In the genomic region with DNA sequence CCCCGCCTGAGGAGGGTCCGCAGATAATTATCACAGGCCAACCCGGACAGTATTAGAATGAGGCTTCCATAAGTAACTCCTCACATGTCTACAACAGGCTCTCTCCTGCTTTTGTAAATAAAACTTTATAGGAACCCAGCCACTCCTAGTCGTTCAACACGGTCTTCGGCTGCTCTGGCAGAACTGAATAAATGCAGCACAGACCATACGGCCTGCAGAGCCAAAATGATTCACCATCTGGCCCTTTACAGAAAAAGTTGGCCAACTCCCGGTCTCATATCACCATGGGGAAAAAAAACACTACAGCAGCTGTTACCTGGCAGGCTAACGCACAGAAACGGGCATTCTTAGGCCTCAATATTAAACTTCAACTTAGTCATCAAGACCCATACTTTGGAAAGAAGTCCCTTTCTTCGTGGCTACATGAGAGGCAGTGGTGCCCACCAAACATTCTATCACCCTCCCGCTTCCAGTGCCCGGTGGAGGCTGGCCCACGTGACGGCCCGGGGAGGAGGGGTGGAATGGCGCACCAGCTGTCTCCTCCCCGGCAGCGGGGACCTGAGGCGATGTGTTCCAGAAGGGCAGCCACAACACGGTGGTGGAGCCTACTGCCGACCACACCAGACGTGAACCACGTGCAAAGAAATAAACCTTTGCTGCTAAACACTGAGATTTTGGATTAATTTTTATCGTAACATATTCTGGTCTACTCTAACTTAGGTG, we compare ENCODE assay signal across 2 cellular contexts. TPM values are rescaled to one million over a fixed set of nuclear protein-coding genes. Genes with fewer than 3 reads are reported as not detected.
"Had no signal": no experiment of that assay in that cellular context is flagged by ENCODE, and none has a peak within 500 bp of the region (broad histone marks: within the 10 kb centered on the region; RNA-seq: fewer than 3 reads in every experiment).

No MANE protein-coding gene starts in this region.

RNA-seq across cellular contexts. Expression of a gene that starts 41.3 kb away (rescaled TPM):
- total RNA-seq: IMR-90 had no signal

RNA-seq across cellular contexts. Expression of a gene that starts 41.5 kb away (rescaled TPM):
- total RNA-seq: H1, IMR-90 had no signal
- polyA plus RNA-seq: IMR-90 had no signal

RNA-seq across cellular contexts. Expression of a gene that starts 59.6 kb away (rescaled TPM):
- total RNA-seq: IMR-90 had no signal
